Comparison of ENCODE assay signal across 8 cellular contexts in the genomic region with DNA sequence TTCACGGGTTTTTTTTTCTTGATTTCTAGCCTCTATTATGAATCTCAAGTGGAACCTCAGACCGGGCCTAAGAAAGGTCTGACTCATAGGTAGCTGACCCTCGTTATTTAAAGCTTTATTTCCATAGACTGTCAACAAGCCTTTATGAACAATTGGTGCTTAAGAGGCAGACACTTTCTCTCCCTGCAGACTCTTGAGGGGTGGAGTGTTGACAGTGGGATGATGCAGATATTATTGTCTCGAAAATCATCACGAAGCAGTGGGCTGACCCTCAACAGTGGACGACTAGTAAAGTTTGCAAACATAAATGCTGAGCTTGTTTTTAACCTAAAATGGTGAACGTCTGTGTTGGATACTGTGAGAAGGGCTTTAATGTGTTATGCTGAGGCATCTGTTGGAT. TPM values are rescaled to one million over a fixed set of nuclear protein-coding genes. Genes with fewer than 3 reads are reported as not detected.
DNase-seq lines count a peak whose midpoint lies in the region; ATAC-seq and TF ChIP-seq lines count a peak whose summit lies in the region.

No MANE protein-coding gene starts in this region.

- H3K27me3 Mint-ChIP-seq in dendritic cell treated with granulocyte-macrophage colony-stimulating factor and Interleukin-4, amounts not matched to agents 40 ng/mL and 50 ng/mL, for 4 days: no peaks in the 10 kb centered on the region

- peak overlapping the region; percentile 97 for H3K9ac ChIP-seq in Karpas-422 (ENCODE audit: low read length)

- peaks cover 73% of the 10 kb centered on the region for H3K4me1 Mint-ChIP-seq in dendritic cell treated with granulocyte-macrophage colony-stimulating factor and Interleukin-4, amounts not matched to agents 40 ng/mL and 50 ng/mL, for 4 days (ENCODE audit: low read depth)

- peaks cover 9% of the 10 kb centered on the region for H3K9me3 Mint-ChIP-seq in dendritic cell treated with granulocyte-macrophage colony-stimulating factor and Interleukin-4, amounts not matched to agents 40 ng/mL and 50 ng/mL, for 4 days

- H2AFZ ChIP-seq in Karpas-422 (ENCODE audit: low read length): no peak overlapping the region

- H3K79me2 ChIP-seq in Karpas-422 (ENCODE audit: low read length): peaks cover 67% of the 10 kb centered on the region

- H3K27me3 ChIP-seq in Karpas-422 (ENCODE audit: low read length): no peaks in the 10 kb centered on the region; the same call in 1 of the 2 replicates

- H3K4me1 ChIP-seq in Karpas-422 (ENCODE audit: low read length): peaks cover 38% of the 10 kb centered on the region

- intact Hi-C loops in dendritic cell treated with granulocyte-macrophage colony-stimulating factor and Interleukin-4, amounts not matched to agents 40 ng/mL and 50 ng/mL, for 4 days (cut with micrococcal nuclease): loop anchor here (2.0 to 5.0 kb wide), 3 partner anchors 49 to 290 kb away; a partner anchor contains a TSS

- H3K9me2 ChIP-seq in Karpas-422 (replicated peaks; ENCODE audit: insufficient read depth, low read length): no peaks in the 10 kb centered on the region

- no peak for TF ChIP-seq CTCF in retinal pigment epithelial cell (conservative IDR thresholded peaks at IDR 0.05; ENCODE audit: low read depth, low read length)

- H3K4me3 Mint-ChIP-seq in dendritic cell treated with granulocyte-macrophage colony-stimulating factor and Interleukin-4, amounts not matched to agents 40 ng/mL and 50 ng/mL, for 4 days: peak overlapping the region; percentile 89

- H3K27ac ChIP-seq in Karpas-422 (ENCODE audit: low read length): peak overlapping the region; percentile 60

- H3K36me3 Mint-ChIP-seq in dendritic cell treated with granulocyte-macrophage colony-stimulating factor and Interleukin-4, amounts not matched to agents 40 ng/mL and 50 ng/mL, for 4 days (ENCODE audit: low read depth): peaks cover 62% of the 10 kb centered on the region

- H3K4me2 ChIP-seq in Karpas-422 (ENCODE audit: low read depth, low read length, poor library complexity, severe bottlenecking): peak overlapping the region; percentile 74

- H3K9me3 ChIP-seq in Karpas-422 (ENCODE audit: low read length): no peaks in the 10 kb centered on the region

- H3K4me3 ChIP-seq in Karpas-422 (ENCODE audit: low read length) (peak overlapping the region; percentile 97), retinal pigment epithelial cell (ENCODE audit: low read length) (peak overlapping the region; percentile 16)

- H4K20me1 ChIP-seq in Karpas-422 (ENCODE audit: insufficient read depth, low read depth, low read length): peaks cover 9% of the 10 kb centered on the region; the same call in 1 of the 2 replicates

- ATAC-seq in HG03354 (IDR thresholded peaks at IDR 0.05; ENCODE audit: poor library complexity, severe bottlenecking, unreplicated experiment) (no peak), HG03045 (IDR thresholded peaks at IDR 0.05; ENCODE audit: unreplicated experiment) (no peak), HG02884 (IDR thresholded peaks at IDR 0.05; ENCODE audit: unreplicated experiment) (no peak)

- peak overlapping the region; percentile 92 for H3K27ac Mint-ChIP-seq in dendritic cell treated with granulocyte-macrophage colony-stimulating factor and Interleukin-4, amounts not matched to agents 40 ng/mL and 50 ng/mL, for 4 days

- H3K36me3 ChIP-seq in Karpas-422 (ENCODE audit: insufficient read depth, low read length): peaks cover 26% of the 10 kb centered on the region

- DNase-seq in NCI-H2029 (lab: John Stamatoyannopoulos, UW) (peak; percentile 30), NCI-H2029 treated with DMSO at 0.1 percent for 48 hours (lab: John Stamatoyannopoulos, UW) (no peak), Karpas-422 (no peak), retinal pigment epithelial cell (ENCODE audit: low read depth) (peak; percentile 46)

RNA-seq across cellular contexts. Expression of a gene that starts 1.8 kb away (rescaled TPM):
- total RNA-seq in Karpas-422 (2014; rRNA removed; shearing (Covaris generic); ENCODE audit: low replicate concordance): 20.3 and 41.1 TPM in 2 replicates

RNA-seq across cellular contexts. Expression of a gene that starts 48.9 kb away (rescaled TPM):
- 43.9 and 53.8 TPM in 2 replicates for total RNA-seq in Karpas-422 (2014; rRNA removed; shearing (Covaris generic); ENCODE audit: low replicate concordance)

RNA-seq across cellular contexts. Expression of a gene that starts 53.1 kb away (rescaled TPM):
- total RNA-seq in Karpas-422 (2014; rRNA removed; shearing (Covaris generic); ENCODE audit: low replicate concordance): 1.1 and 4.1 TPM in 2 replicates

Comparison
In these comparisons a context has a peak if more than half of its experiments do, and no peak if none do; other contexts are left out.
1. DNase-seq: peak in NCI-H2029 (single experiment) and retinal pigment epithelial cell (single experiment); none in NCI-H2029 treated with DMSO at 0.1 percent for 48 hours (single experiment) and Karpas-422 (single experiment).